8 cellular contexts compared by ENCODE assay signal in genomic region chrX:119168104-119168503, GRCh38. TPM values are rescaled to one million over a fixed set of nuclear protein-coding genes. Genes with fewer than 3 reads are reported as not detected.
"Had no signal": no experiment of that assay in that cellular context is flagged by ENCODE, and none has a peak within 500 bp of the region (broad histone marks: within the 10 kb centered on the region; RNA-seq: fewer than 3 reads in every experiment).

No MANE protein-coding gene starts in this region.

- DNase-seq: GOT3, H9, HCEC 1CT had no signal

- H3K4me3 ChIP-seq: GM23248, GM23338, HAP-1 had no signal

- H3K9me3 Mint-ChIP-seq: GM23338, HFFc6 had no signal

- H3K36me3 ChIP-seq: HAP-1 had no signal

- H3K4me1 Mint-ChIP-seq: GM23338, H9 had no signal

- H3K4me2 ChIP-seq: GM23338 had no signal

- H3K9me3 ChIP-seq: HAP-1 had no signal

- H2AFZ ChIP-seq: GM23248, GM23338 had no signal

- H3K4me3 Mint-ChIP-seq: GM23338, H9, HFFc6 had no signal

- H3K27ac ChIP-seq: GM23248 had no signal

- H3K9ac ChIP-seq: GM23248 had no signal

- H3K27ac Mint-ChIP-seq: GM23338, H9, HFFc6 had no signal

- H3K4me1 ChIP-seq: HAP-1 had no signal

RNA-seq across cellular contexts. Expression of gene KIAA1210, which starts 40.5 kb away (rescaled TPM):
- total RNA-seq: GM23248, GM23338, H1, H9, HFFc6 had no signal
